Comparison of ENCODE assay signal across 8 cellular contexts in the genomic region with DNA sequence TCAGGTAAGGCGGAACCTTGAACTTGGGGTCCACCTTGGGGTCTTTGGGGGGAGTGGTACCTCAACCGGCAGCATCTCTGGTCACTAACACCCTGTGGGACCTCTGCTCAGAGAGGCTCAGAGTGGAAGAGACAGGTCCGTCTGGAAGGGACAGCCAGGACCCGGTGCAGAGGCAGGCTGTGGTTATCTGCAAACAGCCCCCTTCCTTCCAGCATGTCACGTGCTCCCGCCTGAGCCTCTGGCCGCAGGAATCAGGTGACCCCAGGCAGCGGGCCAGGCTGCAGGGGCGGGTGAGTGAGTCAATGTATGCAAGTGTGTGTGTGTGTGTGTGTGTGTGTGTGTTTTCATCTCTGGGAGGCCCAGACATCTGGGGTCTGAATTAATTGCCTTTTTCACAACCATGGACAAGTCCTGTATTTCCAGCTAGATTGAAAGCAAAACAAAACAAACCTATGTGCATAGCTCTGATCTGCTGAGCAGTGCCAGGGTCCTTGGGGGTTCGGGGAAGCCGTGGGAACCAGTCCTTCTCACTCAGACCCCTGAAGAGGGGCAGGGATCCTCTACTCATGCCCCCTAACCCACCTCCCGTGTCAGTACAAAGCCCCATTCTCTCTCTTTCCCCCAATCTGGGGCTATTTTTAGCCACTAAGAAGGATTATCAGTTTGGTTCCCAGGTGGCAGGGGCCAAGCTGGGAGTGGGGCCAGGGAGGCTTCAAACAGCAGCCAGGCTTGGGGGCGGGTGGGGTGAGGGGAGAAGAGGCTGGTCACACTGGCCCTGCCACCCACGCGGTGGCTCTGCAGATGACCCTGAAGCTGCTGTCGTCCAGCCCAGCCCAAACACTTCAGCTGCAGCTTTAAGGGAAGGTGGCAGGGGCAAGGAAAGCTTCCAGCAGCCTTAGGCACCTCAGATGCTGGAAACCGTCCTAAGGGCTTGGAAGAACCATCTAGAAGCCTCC. TPM values are rescaled to one million over a fixed set of nuclear protein-coding genes. Genes with fewer than 3 reads are reported as not detected.
DNase-seq lines count a peak whose midpoint lies in the region; ATAC-seq and TF ChIP-seq lines count a peak whose summit lies in the region.

No MANE protein-coding gene starts in this region.

- TF ChIP-seq POLR2A in lower leg skin (IDR thresholded peaks at IDR 0.05): no peak

- TF ChIP-seq CTCF in BJ (IDR thresholded peaks at IDR 0.05; ENCODE audit: insufficient read depth, low read depth, low read length): no peak
- TF ChIP-seq CTCF in lower leg skin (IDR thresholded peaks at IDR 0.05): no peak

- H3K27me3 ChIP-seq in BJ (ENCODE audit: control insufficient read depth, insufficient read depth, low read length): no peaks in the 10 kb centered on the region

- no peaks in the 10 kb centered on the region for H3K36me3 ChIP-seq in BJ (ENCODE audit: control insufficient read depth, insufficient read depth, low read length)

- peak; percentile 66 for ATAC-seq in GM21360 (IDR thresholded peaks at IDR 0.05; ENCODE audit: unreplicated experiment)

- intact Hi-C loops in lower leg skin (cut with DNase I; ENCODE audit: low total_unique reads): no loop called here

- WGBS in lower leg skin, 2 donors: 18 to 23% methylated on average over 17 of the region's 17 CpGs

- no peak overlapping the region for H3K4me3 ChIP-seq in BJ (ENCODE audit: low read depth, low read length)
- no peak overlapping the region for H3K4me3 ChIP-seq in lower leg skin (ENCODE audit: low read depth, poor library complexity, severe bottlenecking)

- CTCF ChIA-PET in BJ (lab: Yijun Ruan, JAX): interaction anchor here (0.8 to 4.6 kb wide), 4 partner anchors 11 to 270 kb away, joined by 3 to 34 read pairs (median 4); no protein-coding TSS in a partner anchor

- DNase-seq in BJ (ENCODE audit: low read depth): peak; percentile 47
- DNase-seq in NCI-H1694 (lab: John Stamatoyannopoulos, UW): peak; percentile 22
- peak; percentile 6 for DNase-seq in activated CD4-positive, alpha-beta T cell treated with anti-CD3 and anti-CD28 coated beads, Interleukin-2, amount 50 U/mL, for 1 hour
- peak; percentile 89 for DNase-seq in ecto neural progenitor cell (ENCODE audit: low spot score)
- DNase-seq in lower leg skin (ENCODE audit: low spot score in 2 of 2): peak; percentile 85 to 97
- peak; percentile 8 to 25 (median 19) for DNase-seq in stimulated activated CD4-positive, alpha-beta T cell treated with anti-CD3 and anti-CD28 coated beads, TNF-alpha, amount 100 ng/mL, for 48 hours (ENCODE audit: low read depth in 3 of 3)
- DNase-seq in DMS53 treated with DMSO at 0.1 percent for 48 hours (lab: John Stamatoyannopoulos, UW; ENCODE audit: unreplicated experiment): no peak

- POLR2A ChIA-PET in BJ (lab: Charles Lee): no interaction called here

RNA-seq across cellular contexts. Expression of a gene that starts 31.4 kb away (rescaled TPM):
- 7.6 and 7.7 TPM in 2 replicates for polyA plus RNA-seq in BJ (2011; rRNA removed)
- 3.0 and 5.5 TPM in 2 replicates for polyA minus RNA-seq in BJ (2011; rRNA and poly(A)+ RNA removed)
- 100 to 1,000 TPM; 104 to 106 (median 105) TPM for total RNA-seq in lower leg skin
